1 cellular context compared by ENCODE assay signal in genomic region chr13:97583884-97584497, GRCh38.
TF ChIP-seq lines count a peak whose summit lies in the region.

No MANE protein-coding gene starts in this region.

TF ChIP-seq in GM23338, 12 proteins besides CTCF, POLR2A, EP300 and RAD21 (continued from another document):
- TF ChIP-seq ZNF462 (CRISPR knock-in tag; IDR thresholded peaks at IDR 0.05): no peak
- TF ChIP-seq REST (IDR thresholded peaks at IDR 0.05; ENCODE audit: unreplicated experiment): no peak
- TF ChIP-seq CREB1 (CRISPR knock-in tag; IDR thresholded peaks at IDR 0.05; ENCODE audit: low read depth): no peak
- no peak for TF ChIP-seq POLR2AphosphoS5 (IDR thresholded peaks at IDR 0.05; ENCODE audit: low read depth)
- TF ChIP-seq JUNB (IDR thresholded peaks at IDR 0.05; ENCODE audit: unreplicated experiment): no peak
- no peak for TF ChIP-seq EZH2phosphoT487 (IDR thresholded peaks at IDR 0.05; ENCODE audit: unreplicated experiment)
TF ChIP-seq in GM23338: peak in this region for 0.
